Comparison of ENCODE assay signal across 8 cellular contexts in the genomic region with DNA sequence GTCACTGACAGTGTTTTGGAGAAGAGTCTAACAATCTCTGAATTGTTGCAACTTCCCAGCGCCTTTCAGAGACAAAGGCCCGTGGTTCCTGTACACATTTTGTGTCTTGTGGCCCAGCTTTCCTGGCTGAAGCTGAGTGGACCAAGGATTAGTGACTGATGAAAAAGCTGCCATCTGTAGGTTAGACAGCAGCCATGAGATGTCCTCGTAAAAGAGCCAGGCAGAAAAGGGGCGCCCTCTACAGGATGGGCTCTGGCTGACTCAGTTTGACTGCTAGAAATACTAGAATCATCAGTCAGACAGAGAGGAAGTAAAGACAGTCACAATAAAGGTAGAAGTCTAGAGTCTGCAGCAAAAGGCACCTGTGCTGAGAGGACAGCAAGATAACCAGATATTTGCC. TPM values are rescaled to one million over a fixed set of nuclear protein-coding genes. Genes with fewer than 3 reads are reported as not detected.
A peak's percentile ranks its signal among the peaks of the same experiment; 100 is the strongest.
DNase-seq lines count a peak whose midpoint lies in the region; ATAC-seq and TF ChIP-seq lines count a peak whose summit lies in the region.

No MANE protein-coding gene starts in this region.

- no peaks in the 10 kb centered on the region for H3K9me3 Mint-ChIP-seq in activated CD4-positive, alpha-beta T cell treated with anti-CD3 and anti-CD28 coated beads, Interleukin-2, amount 10 ng/mL, durations not matched to agents 24 days and 14 days

- no peak overlapping the region for H3K27ac Mint-ChIP-seq in activated CD4-positive, alpha-beta T cell treated with anti-CD3 and anti-CD28 coated beads, Interleukin-2, amount 10 ng/mL, durations not matched to agents 24 days and 14 days

- TF ChIP-seq CTCF in GM12864 (IDR thresholded peaks at IDR 0.05; ENCODE audit: low read depth, low read length, missing control alignments) = peak; percentile 75
- peak in 1 of 3 experiments; percentile 18 for TF ChIP-seq CTCF in esophagus muscularis mucosa (IDR thresholded peaks at IDR 0.05)
- TF ChIP-seq CTCF in psoas muscle (IDR thresholded peaks at IDR 0.05) = no peak

- peak in 1 of 4 donors; percentile 23 for ATAC-seq in psoas muscle
- no peak for ATAC-seq in HG03196 (IDR thresholded peaks at IDR 0.05; ENCODE audit: unreplicated experiment)
- ATAC-seq in GM21619 (IDR thresholded peaks at IDR 0.05; ENCODE audit: unreplicated experiment) = no peak
- ATAC-seq in GM21737 (IDR thresholded peaks at IDR 0.05; ENCODE audit: unreplicated experiment) = no peak

- H3K4me1 Mint-ChIP-seq in activated CD4-positive, alpha-beta T cell treated with anti-CD3 and anti-CD28 coated beads, Interleukin-2, amount 10 ng/mL, durations not matched to agents 24 days and 14 days = no peaks in the 10 kb centered on the region

- H3K4me3 ChIP-seq in GM12864 (ENCODE audit: low read depth, low read length) (no peak overlapping the region), esophagus muscularis mucosa (no peak overlapping the region), psoas muscle (no peak overlapping the region)

- H3K36me3 ChIP-seq in esophagus muscularis mucosa (no peaks in the 10 kb centered on the region), psoas muscle (ENCODE audit: insufficient read depth in 1 of 2, low read depth in 1 of 2) (no peaks in the 10 kb centered on the region)

- 76% methylated on average over 4 of the region's 4 CpGs for WGBS in esophagus muscularis mucosa
- WGBS in psoas muscle, 3 donors = 61 to 66% (median 65%) methylated on average over 4 of the region's 4 CpGs

- H3K27ac ChIP-seq in esophagus muscularis mucosa (replicated peaks in 1 of 4) (peak overlapping the region in 3 of 4 donors; percentile 6 to 42 (median 23)), psoas muscle (peak overlapping the region; percentile 37)

- H3K27me3 Mint-ChIP-seq in activated CD4-positive, alpha-beta T cell treated with anti-CD3 and anti-CD28 coated beads, Interleukin-2, amount 10 ng/mL, durations not matched to agents 24 days and 14 days = peaks cover 10% of the 10 kb centered on the region

- H3K27me3 ChIP-seq in esophagus muscularis mucosa = no peaks in the 10 kb centered on the region
- no peaks in the 10 kb centered on the region for H3K27me3 ChIP-seq in psoas muscle (ENCODE audit: insufficient read depth in 3 of 3, low read length in 2 of 3)

- intact Hi-C loops in activated CD4-positive, alpha-beta T cell treated with anti-CD3 and anti-CD28 coated beads, Interleukin-2, amount 10 ng/mL, durations not matched to agents 24 days and 14 days (cut with micrococcal nuclease) = no loop called here
- intact Hi-C loops in esophagus muscularis mucosa (cut with DNase I) = no loop called here
- intact Hi-C loops in psoas muscle (cut with DNase I) = no loop called here

- no peak overlapping the region for H3K4me3 Mint-ChIP-seq in activated CD4-positive, alpha-beta T cell treated with anti-CD3 and anti-CD28 coated beads, Interleukin-2, amount 10 ng/mL, durations not matched to agents 24 days and 14 days

- TF ChIP-seq POLR2A in esophagus muscularis mucosa (IDR thresholded peaks at IDR 0.05; ENCODE audit: low read depth) = no peak

- no peak for TF ChIP-seq EP300 in esophagus muscularis mucosa (IDR thresholded peaks at IDR 0.05)

- no peaks in the 10 kb centered on the region for H3K36me3 Mint-ChIP-seq in activated CD4-positive, alpha-beta T cell treated with anti-CD3 and anti-CD28 coated beads, Interleukin-2, amount 10 ng/mL, durations not matched to agents 24 days and 14 days (ENCODE audit: low read depth)

- H3K4me1 ChIP-seq in esophagus muscularis mucosa = peaks cover 5 to 15% (median 12%) of the 10 kb centered on the region in 4 donors
- H3K4me1 ChIP-seq in psoas muscle = peaks cover 10% of the 10 kb centered on the region

- DNase-seq in GM12864 (ENCODE audit: low read depth) (peak; percentile 40), NCI-H1694 (lab: John Stamatoyannopoulos, UW) (peak; percentile 16), esophagus muscularis mucosa (ENCODE audit: extremely low spot score) (no peak), psoas muscle (no peak)
- peak; percentile 86 for DNase-seq in activated CD4-positive, alpha-beta T cell treated with anti-CD3 and anti-CD28 coated beads, Interleukin-2, amount 10 ng/mL, durations not matched to agents 24 days and 14 days

- H3K9me3 ChIP-seq in esophagus muscularis mucosa (no peaks in the 10 kb centered on the region), psoas muscle (no peaks in the 10 kb centered on the region)

RNA-seq across cellular contexts. Expression of a gene that starts 26.5 kb away (rescaled TPM):
- 28.5 and 28.9 TPM in 2 replicates for total RNA-seq in activated CD4-positive, alpha-beta T cell treated with anti-CD3 and anti-CD28 coated beads, Interleukin-2, amount 10 ng/mL, durations not matched to agents 24 days and 14 days
- total RNA-seq in esophagus muscularis mucosa (10 to 100 TPM; 40.9 to 64.8 (median 44.5) TPM), psoas muscle (10 to 100 TPM; 27.4 to 35.5 (median 27.9) TPM)
- polyA plus RNA-seq in psoas muscle = 1 to 10 TPM; 3.5 to 8.1 (median 3.6) TPM

Comparison
In these comparisons a context has a peak if more than half of its experiments do, and no peak if none do; other contexts are left out.
1. DNase-seq: peak in GM12864 (single experiment), NCI-H1694 (single experiment) and activated CD4-positive, alpha-beta T cell treated with anti-CD3 and anti-CD28 coated beads, Interleukin-2, amount 10 ng/mL, durations not matched to agents 24 days and 14 days (single experiment); none in esophagus muscularis mucosa (single experiment) and psoas muscle (0 of 2).